In the genomic region with DNA sequence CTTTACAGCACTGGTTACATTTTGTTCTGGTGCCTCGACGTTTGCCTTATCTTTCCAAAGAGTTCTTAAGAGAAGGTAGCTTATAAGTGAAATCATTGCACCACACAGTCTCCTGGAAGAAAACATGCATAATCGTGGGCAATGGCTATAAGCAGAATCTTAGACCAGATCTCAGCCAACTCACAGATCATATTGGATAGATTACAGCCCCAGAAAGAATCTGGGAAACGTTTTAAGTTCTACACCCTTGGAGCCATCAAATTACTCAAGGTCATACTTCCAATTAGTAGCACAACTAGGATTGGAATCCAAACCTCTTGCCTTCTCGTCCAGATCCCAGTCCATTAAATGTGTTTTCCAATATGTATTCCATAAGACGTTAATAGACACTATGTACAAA, we compare ENCODE assay signal across 16 cellular contexts. TPM values are rescaled to one million over a fixed set of nuclear protein-coding genes. Genes with fewer than 3 reads are reported as not detected.
DNase-seq lines count a peak whose midpoint lies in the region; ATAC-seq and TF ChIP-seq lines count a peak whose summit lies in the region.
"Had no signal": no experiment of that assay in that cellular context is flagged by ENCODE, and none has a peak within 500 bp of the region (broad histone marks: within the 10 kb centered on the region; RNA-seq: fewer than 3 reads in every experiment).

No MANE protein-coding gene starts in this region.

- H3K36me3 ChIP-seq in DOHH2 (ENCODE audit: control insufficient read depth, low read length) (no peaks in the 10 kb centered on the region; the same call in 1 of the 2 replicates), smooth muscle cell (ENCODE audit: low read depth) (no peaks in the 10 kb centered on the region)
- no peaks in the 10 kb centered on the region for H3K36me3 ChIP-seq in effector memory CD4-positive, alpha-beta T cell (ENCODE audit: control insufficient read depth, insufficient read depth, low read length)

- ATAC-seq in T-cell (replicated peaks in 1 of 4) (no peak), HG02885 (IDR thresholded peaks at IDR 0.05; ENCODE audit: poor library complexity, unreplicated experiment) (no peak), HG03520 (IDR thresholded peaks at IDR 0.05; ENCODE audit: unreplicated experiment) (no peak), GM21360 (IDR thresholded peaks at IDR 0.05; ENCODE audit: unreplicated experiment) (no peak)
- ATAC-seq: Panc1, right cardiac atrium had no signal

- CTCF ChIA-PET in T-cell (lab: Charles Lee) = interaction anchor here (0.6 to 0.9 kb wide), 2 partner anchors 9 to 35 kb away, joined by 3 read pairs; a partner anchor contains a TSS

- H2AFZ ChIP-seq in smooth muscle cell (ENCODE audit: low read depth) = no peak overlapping the region

- TF ChIP-seq CTCF in DOHH2 (IDR thresholded peaks at IDR 0.05; ENCODE audit: low read depth, low read length, poor library complexity, severe bottlenecking) = no peak
- TF ChIP-seq CTCF in smooth muscle cell (IDR thresholded peaks at IDR 0.05; ENCODE audit: borderline replicate concordance, insufficient read depth, poor library complexity, severe bottlenecking) = no peak
- no peak for TF ChIP-seq CTCF in foreskin fibroblast (IDR thresholded peaks at IDR 0.05; ENCODE audit: low read depth, low read length)

- H4K20me1 ChIP-seq in DOHH2 (ENCODE audit: control insufficient read depth, insufficient read depth, low read depth, low read length) = no peaks in the 10 kb centered on the region
- no peaks in the 10 kb centered on the region for H4K20me1 ChIP-seq in smooth muscle cell (ENCODE audit: low read depth)

- no peaks in the 10 kb centered on the region for H3K36me3 Mint-ChIP-seq in T-cell

- H3K79me2 ChIP-seq in DOHH2 (ENCODE audit: control insufficient read depth, low read length) (no peaks in the 10 kb centered on the region), smooth muscle cell (ENCODE audit: low read depth) (no peaks in the 10 kb centered on the region)

- WGBS in smooth muscle cell (ENCODE audit: low lambda C conversion rate) = 84% methylated on average over 6 of the region's 6 CpGs

- H3K4me3 ChIP-seq in DOHH2 (ENCODE audit: low read length) (no peak overlapping the region), smooth muscle cell (no peak overlapping the region), foreskin fibroblast (ENCODE audit: low read depth in 1 of 2, low read length in 2 of 2) (no peak overlapping the region)
- no peak overlapping the region for H3K4me3 ChIP-seq in effector memory CD4-positive, alpha-beta T cell (ENCODE audit: insufficient read depth, low read depth, low read length, poor library complexity, severe bottlenecking)

- H3K9me3 ChIP-seq in DOHH2 (ENCODE audit: control insufficient read depth, insufficient read depth, low read length) (no peaks in the 10 kb centered on the region), smooth muscle cell (replicated peaks; ENCODE audit: low read depth) (no peaks in the 10 kb centered on the region)
- H3K9me3 ChIP-seq in effector memory CD4-positive, alpha-beta T cell (ENCODE audit: control insufficient read depth, low read length) = no peaks in the 10 kb centered on the region

- peak overlapping the region in 1 of 3 donors; percentile 84 for H3K4me3 Mint-ChIP-seq in T-cell
- H3K4me3 Mint-ChIP-seq: nephron progenitor cell had no signal

- H3K27ac Mint-ChIP-seq in T-cell = peak overlapping the region; percentile 99
- H3K27ac Mint-ChIP-seq: nephron progenitor cell had no signal

- no peaks in the 10 kb centered on the region for H3K9me2 ChIP-seq in DOHH2 (replicated peaks; ENCODE audit: control insufficient read depth, low read length)

- POLR2A ChIA-PET in T-cell (lab: Charles Lee) = interaction anchor here in 1 of 2 donors (0.6 to 3.2 kb wide), 3 partner anchors 8 to 13 kb away, joined by 5 to 20 read pairs (median 6); a partner anchor contains a TSS

- DNase-seq in T-cell = no peak
- DNase-seq in effector memory CD4-positive, alpha-beta T cell = no peak
- no peak for DNase-seq in smooth muscle cell (lab: John Stamatoyannopoulos, UW; ENCODE audit: unreplicated experiment)
- no peak for DNase-seq in foreskin fibroblast
- DNase-seq: activated gamma-delta T cell; glutamatergic neuron; NCI-H146; nephron progenitor cell; right cardiac atrium; stimulated activated CD4-positive, alpha-beta T cell treated with anti-CD3 and anti-CD28 coated beads, Interleukin-4, amount 100 ng/mL, for 4 hours; stimulated activated naive CD4-positive, alpha-beta T cell treated with Interleukin-2 at 50 U/mL for 16 hours had no signal

- H3F3A ChIP-seq in DOHH2 (ENCODE audit: control insufficient read depth, insufficient read depth) (peaks cover 40% of the 10 kb centered on the region), smooth muscle cell (ENCODE audit: low read depth) (peaks cover 6% of the 10 kb centered on the region)

- H3K4me2 ChIP-seq in DOHH2 (ENCODE audit: low read length) = peak overlapping the region; percentile 74
- no peak overlapping the region for H3K4me2 ChIP-seq in smooth muscle cell

- no peaks in the 10 kb centered on the region for H3K9me3 Mint-ChIP-seq in T-cell
- H3K9me3 Mint-ChIP-seq: nephron progenitor cell had no signal

- H3K27me3 ChIP-seq in DOHH2 (ENCODE audit: control insufficient read depth, low read length) = no peaks in the 10 kb centered on the region
- H3K27me3 ChIP-seq in effector memory CD4-positive, alpha-beta T cell (replicated peaks; ENCODE audit: control insufficient read depth, insufficient read depth, low read length, poor library complexity, severe bottlenecking) = no peaks in the 10 kb centered on the region
- no peaks in the 10 kb centered on the region for H3K27me3 ChIP-seq in smooth muscle cell (ENCODE audit: low read depth)

- H3K27ac ChIP-seq in DOHH2 (ENCODE audit: low read depth, low read length) (no peak overlapping the region), smooth muscle cell (ENCODE audit: low read depth) (peak overlapping the region; percentile 17)
- H3K27ac ChIP-seq in effector memory CD4-positive, alpha-beta T cell (ENCODE audit: insufficient read depth, low read length, poor library complexity, severe bottlenecking) = peak overlapping the region; percentile 99

- no peaks in the 10 kb centered on the region for H3K27me3 Mint-ChIP-seq in T-cell

- H3K4me1 Mint-ChIP-seq in T-cell = peaks cover 95 to 100% (median 99%) of the 10 kb centered on the region in 3 donors

- H3K4me1 ChIP-seq in DOHH2 (ENCODE audit: control insufficient read depth, low read length) = peaks cover 99% of the 10 kb centered on the region
- peaks cover 97% of the 10 kb centered on the region for H3K4me1 ChIP-seq in effector memory CD4-positive, alpha-beta T cell (ENCODE audit: control insufficient read depth, insufficient read depth, low read length, poor library complexity, severe bottlenecking)
- H3K4me1 ChIP-seq in smooth muscle cell (ENCODE audit: low read depth) = peaks cover 9% of the 10 kb centered on the region

- H3K9ac ChIP-seq in smooth muscle cell (ENCODE audit: low read depth) = no peak overlapping the region

RNA-seq across cellular contexts. Expression of a gene that starts 8.8 kb away (rescaled TPM):
- 100 to 1,000 TPM; 239 to 335 (median 309) TPM for total RNA-seq in T-cell
- total RNA-seq in smooth muscle cell = 67.0 and 73.5 TPM in 2 replicates
- polyA plus RNA-seq in smooth muscle cell = 124 and 141 TPM in 2 replicates

RNA-seq across cellular contexts. Expression of a gene that starts 56.0 kb away (rescaled TPM):
- total RNA-seq in T-cell = 10 to 100 TPM; 28.6 to 36.6 (median 32.0) TPM
- 19.5 and 22.3 TPM in 2 replicates for total RNA-seq in smooth muscle cell
- 17.8 and 26.3 TPM in 2 replicates for polyA plus RNA-seq in smooth muscle cell

RNA-seq across cellular contexts. Expression of a gene that starts 56.4 kb away (rescaled TPM):
- total RNA-seq in T-cell (10 to 100 TPM; 53.3 to 65.1 (median 54.0) TPM), smooth muscle cell (45.1 and 54.4 TPM in 2 replicates)
- polyA plus RNA-seq in smooth muscle cell = 19.3 and 22.7 TPM in 2 replicates
